8 cellular contexts compared by ENCODE assay signal in the genomic region with DNA sequence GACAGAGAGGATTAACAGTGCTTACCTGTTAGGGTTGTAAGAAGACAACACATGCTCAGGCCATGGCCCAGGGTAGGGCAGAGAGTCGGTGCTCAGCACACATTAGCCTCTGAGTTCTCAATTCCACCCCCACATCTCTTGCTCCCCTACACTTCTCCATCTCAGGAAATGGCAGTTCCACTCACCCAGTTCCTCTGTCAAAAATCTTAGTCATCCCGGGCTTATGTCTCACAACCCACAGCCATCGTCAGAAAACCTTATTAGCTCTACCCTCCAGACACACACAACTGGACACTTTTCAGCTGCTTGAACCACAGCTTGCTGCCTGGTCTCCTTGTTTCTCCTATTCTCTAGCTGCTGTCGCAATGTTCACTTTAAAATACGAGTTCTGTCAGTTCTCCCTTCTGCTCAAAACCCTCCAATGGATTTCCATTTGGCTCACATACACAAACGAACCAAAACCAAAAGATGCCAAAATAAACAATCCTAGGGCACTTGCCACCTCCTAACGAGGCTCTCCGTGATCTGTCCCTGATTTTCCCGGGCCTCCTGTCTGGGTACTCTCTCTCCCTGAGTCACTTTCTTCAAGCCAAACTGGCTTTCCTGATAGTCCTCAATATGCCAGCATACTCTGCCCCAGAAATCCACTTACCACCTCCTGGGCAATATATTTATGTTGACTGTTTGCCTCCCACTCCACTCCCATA.
DNase-seq lines count a peak whose midpoint lies in the region; ATAC-seq and TF ChIP-seq lines count a peak whose summit lies in the region.

No MANE protein-coding gene starts in this region.

- no peak overlapping the region for H3K4me3 Mint-ChIP-seq in CD4-positive, alpha-beta memory T cell

- in situ Hi-C loops in GM13977 (cut with MboI; ENCODE audit: low pct_unique_long_range_greater_than_20kb, low sequenced_read_pairs, unreplicated experiment), result no loop called here
- in situ Hi-C loops in HAP-1 (cut with MboI; ENCODE audit: low sequenced_read_pairs), result no loop called here

- H3K27me3 Mint-ChIP-seq in CD4-positive, alpha-beta memory T cell, result no peaks in the 10 kb centered on the region

- no peaks in the 10 kb centered on the region for H3K36me3 ChIP-seq in CD4-positive, alpha-beta memory T cell (ENCODE audit: insufficient read depth, low read length)
- H3K36me3 ChIP-seq in SJCRH30 (no peaks in the 10 kb centered on the region), HAP-1 (replicated peaks) (peaks cover 4% of the 10 kb centered on the region; the same call in 1 of the 2 replicates)

- peak overlapping the region; percentile 57 for H3K27ac ChIP-seq in cingulate gyrus (ENCODE audit: low read depth, low read length)
- no peak overlapping the region for H3K27ac ChIP-seq in CD4-positive, alpha-beta memory T cell (ENCODE audit: low read depth, low read length)
- no peak overlapping the region for H3K27ac ChIP-seq in SJCRH30

- CTCF ChIA-PET in CD4-positive, alpha-beta memory T cell (lab: Charles Lee; ENCODE audit: partially characterized antibody), result interaction anchor here (0.6 kb wide), 1 partner anchor 75 kb away, joined by 3 read pairs; no protein-coding TSS in a partner anchor

- peak overlapping the region in 1 of 7 donors; percentile 16 for H3K27ac Mint-ChIP-seq in CD4-positive, alpha-beta memory T cell

- intact Hi-C loops in CD4-positive, alpha-beta memory T cell (cut with micrococcal nuclease), result no loop called here

- TF ChIP-seq CTCF in GM13977 (IDR thresholded peaks at IDR 0.05; ENCODE audit: extremely low read depth, insufficient read depth, missing control alignments), result no peak
- TF ChIP-seq CTCF in LNCaP clone FGC (IDR thresholded peaks at IDR 0.05; ENCODE audit: control insufficient read depth, extremely low read depth, insufficient read depth), result no peak

- POLR2A ChIA-PET in CD4-positive, alpha-beta memory T cell (lab: Charles Lee; ENCODE audit: partially characterized antibody), result no interaction called here

- no peaks in the 10 kb centered on the region for H3K4me1 Mint-ChIP-seq in CD4-positive, alpha-beta memory T cell

- peak; percentile 63 for DNase-seq in GM13977 (ENCODE audit: low spot score)
- peak; percentile 40 for DNase-seq in LNCaP clone FGC (ENCODE audit: low read depth)
- no peak for DNase-seq in D341Med (ENCODE audit: low spot score)
- no peak for DNase-seq in CD4-positive, alpha-beta memory T cell
- DNase-seq in SJCRH30, result no peak
- no peak for DNase-seq in HAP-1 (ENCODE audit: low spot score in 2 of 2)

- H3K27me3 ChIP-seq in CD4-positive, alpha-beta memory T cell (ENCODE audit: insufficient read depth, low read length), result no peaks in the 10 kb centered on the region
- H3K27me3 ChIP-seq in SJCRH30 (no peaks in the 10 kb centered on the region), HAP-1 (ENCODE audit: low read depth) (no peaks in the 10 kb centered on the region)

- peak; percentile 61 for ATAC-seq in GM21619 (IDR thresholded peaks at IDR 0.05; ENCODE audit: unreplicated experiment)

- H3K9me3 ChIP-seq in CD4-positive, alpha-beta memory T cell (ENCODE audit: control insufficient read depth in 1 of 2, low read length in 2 of 2), result no peaks in the 10 kb centered on the region
- H3K9me3 ChIP-seq in SJCRH30 (replicated peaks), result no peaks in the 10 kb centered on the region
- H3K9me3 ChIP-seq in HAP-1, result no peaks in the 10 kb centered on the region

- no peaks in the 10 kb centered on the region for H3K9me3 Mint-ChIP-seq in CD4-positive, alpha-beta memory T cell

- peaks cover 8 to 16% of the 10 kb centered on the region in 2 donors for H3K36me3 Mint-ChIP-seq in CD4-positive, alpha-beta memory T cell

- no peak overlapping the region for H3K4me3 ChIP-seq in LNCaP clone FGC (ENCODE audit: low read depth, low read length)
- no peak overlapping the region for H3K4me3 ChIP-seq in CD4-positive, alpha-beta memory T cell (ENCODE audit: low read length in 2 of 2)
- H3K4me3 ChIP-seq in SJCRH30, result no peak overlapping the region
- no peak overlapping the region for H3K4me3 ChIP-seq in HAP-1

- no peaks in the 10 kb centered on the region for H3K4me1 ChIP-seq in CD4-positive, alpha-beta memory T cell (ENCODE audit: insufficient read depth, low read length)
- no peaks in the 10 kb centered on the region for H3K4me1 ChIP-seq in SJCRH30
- peaks cover 31% of the 10 kb centered on the region for H3K4me1 ChIP-seq in HAP-1

Comparison
In these comparisons a context has a peak if more than half of its experiments do, and no peak if none do; other contexts are left out.
1. DNase-seq: peak in GM13977 (single experiment) and LNCaP clone FGC (single experiment); none in D341Med (single experiment), CD4-positive, alpha-beta memory T cell (0 of 5), SJCRH30 (0 of 2) and HAP-1 (0 of 2).